In genomic region chr10:22849077-22849810, GRCh38 we compare ENCODE assay signal across 1 cellular context.
TF ChIP-seq lines count a peak whose summit lies in the region.

No MANE protein-coding gene starts in this region.

TF ChIP-seq in HepG2, 621 proteins besides CTCF, POLR2A, EP300 and RAD21 (continued from another document):
- TF ChIP-seq DRAP1 (CRISPR knock-in tag; IDR thresholded peaks at IDR 0.05) (0 out of 2 replicates have a peak, but pooled peaks have one; percentile 28), NCOA2 (CRISPR knock-in tag; IDR thresholded peaks at IDR 0.05) (peak; percentile 10; the same call in 1 of the 2 replicates), ELF3 (CRISPR knock-in tag; IDR thresholded peaks at IDR 0.05) (0 out of 2 replicates have a peak, but pooled peaks have one; percentile 16), TMF1 (CRISPR knock-in tag; IDR thresholded peaks at IDR 0.05; ENCODE audit: low read depth) (no peak), ZNF280B (CRISPR knock-in tag; IDR thresholded peaks at IDR 0.05; ENCODE audit: borderline replicate concordance) (no peak), IKZF1 (IDR thresholded peaks at IDR 0.05) (no peak), ZNF768 (CRISPR knock-in tag; IDR thresholded peaks at IDR 0.05) (0 out of 2 replicates have a peak, but pooled peaks have one; percentile 23), ZNF512B (CRISPR knock-in tag; IDR thresholded peaks at IDR 0.05; ENCODE audit: borderline replicate concordance) (no peak), EHMT2 (IDR thresholded peaks at IDR 0.05; ENCODE audit: borderline replicate concordance, low read depth, low read length) (no peak), SYNCRIP (IDR thresholded peaks at IDR 0.05; ENCODE audit: insufficient read depth, low read depth, low read length) (no peak), ATF7 (IDR thresholded peaks at IDR 0.05) (no peak), ATF7 (CRISPR knock-in tag; IDR thresholded peaks at IDR 0.05) (no peak), SOX6 (IDR thresholded peaks at IDR 0.05) (no peak), SOX6 (CRISPR knock-in tag; IDR thresholded peaks at IDR 0.05) (0 out of 2 replicates have a peak, but pooled peaks have one; percentile 12), NFIB (CRISPR knock-in tag; IDR thresholded peaks at IDR 0.05; ENCODE audit: borderline replicate concordance) (no peak), SALL2 (CRISPR knock-in tag; IDR thresholded peaks at IDR 0.05) (no peak), TEAD2 (CRISPR knock-in tag; IDR thresholded peaks at IDR 0.05) (no peak), ZFP91 (CRISPR knock-in tag; IDR thresholded peaks at IDR 0.05; ENCODE audit: borderline replicate concordance) (no peak), YY1 (IDR thresholded peaks at IDR 0.05; ENCODE audit: insufficient read depth, insufficient replicate concordance, low read depth, low read length) (peak; percentile 65), ZNF615 (CRISPR knock-in tag; IDR thresholded peaks at IDR 0.05; ENCODE audit: borderline replicate concordance) (no peak), ELF1 (CRISPR knock-in tag; IDR thresholded peaks at IDR 0.05) (no peak), RNF2 (conservative IDR thresholded peaks at IDR 0.05; ENCODE audit: low read depth) (no peak), SAP130 (CRISPR knock-in tag; IDR thresholded peaks at IDR 0.05; ENCODE audit: low read depth) (peak; percentile 39; the same call in 1 of the 2 replicates), ZNF619 (CRISPR knock-in tag; IDR thresholded peaks at IDR 0.05) (no peak), PHF8 (CRISPR knock-in tag; IDR thresholded peaks at IDR 0.05) (no peak), ARID5B (CRISPR knock-in tag; IDR thresholded peaks at IDR 0.05) (peak; percentile 25; the same call in 1 of the 2 replicates), NKX3-1 (CRISPR knock-in tag; IDR thresholded peaks at IDR 0.05) (no peak)
